25 cellular contexts compared by ENCODE assay signal in the genomic region with DNA sequence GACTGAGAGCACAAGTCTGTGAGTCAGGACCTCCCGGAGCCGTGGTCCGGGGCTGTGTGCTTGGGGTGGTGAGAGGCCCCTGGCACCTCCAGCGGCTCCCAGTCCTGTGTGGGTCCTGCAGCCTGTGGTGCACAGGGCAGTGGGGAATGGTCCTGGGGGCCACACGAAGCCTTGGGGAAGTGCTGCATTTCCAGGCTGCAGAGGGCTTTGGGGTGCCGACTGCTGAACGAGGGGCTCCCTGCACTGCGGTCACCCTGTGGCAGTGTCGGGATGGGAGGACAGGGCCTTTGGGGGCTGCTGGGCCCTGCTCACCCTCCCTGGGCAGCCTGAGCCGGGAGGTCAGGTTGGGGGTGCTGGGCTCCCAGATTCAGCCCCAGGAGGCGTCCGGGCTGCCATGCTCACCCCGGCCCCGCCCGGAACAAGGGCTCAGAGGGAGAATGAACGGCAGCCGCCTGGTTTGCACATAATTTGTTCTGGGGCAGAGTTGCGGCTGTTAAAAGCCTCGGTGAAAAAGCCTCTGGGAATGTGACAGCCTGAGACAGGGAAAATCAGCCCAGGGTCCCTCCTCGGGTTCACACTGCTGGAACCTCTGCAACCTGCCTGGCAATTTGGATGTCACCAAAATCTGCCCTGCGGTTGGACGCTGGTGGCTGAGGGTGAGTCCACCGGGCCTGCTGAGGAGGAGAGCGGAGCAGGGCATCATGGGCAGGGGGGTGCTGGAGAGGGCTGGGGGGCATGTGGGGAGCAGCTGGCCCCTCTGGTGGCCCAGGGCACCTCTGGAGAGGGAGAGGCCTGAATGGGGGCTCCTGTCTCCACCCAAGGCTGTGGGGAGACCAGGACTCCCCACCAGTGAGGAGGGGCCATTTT.
DNase-seq lines count a peak whose midpoint lies in the region; ATAC-seq and TF ChIP-seq lines count a peak whose summit lies in the region.
"Had no signal": no experiment of that assay in that cellular context is flagged by ENCODE, and none has a peak within 500 bp of the region (broad histone marks: within the 10 kb centered on the region; RNA-seq: fewer than 3 reads in every experiment).

No MANE protein-coding gene starts in this region.

- H3K4me3 Mint-ChIP-seq in activated T-cell treated with anti-CD3 and anti-CD28 coated beads, Interleukin-2, amount 50 U/mL, for 24 hours, result no peak overlapping the region
- H3K4me3 Mint-ChIP-seq in activated B cell treated with CpG ODN at 0.5 μM for 24 hours, result no peak overlapping the region
- H3K4me3 Mint-ChIP-seq in naive thymus-derived CD4-positive, alpha-beta T cell, result no peak overlapping the region
- H3K4me3 Mint-ChIP-seq: activated naive CD8-positive, alpha-beta T cell; activated T-helper 1 cell treated with anti-CD3 and anti-CD28 coated beads, Interleukin-12 subunit alpha, Interleukin-12 subunit beta, Interleukin-2, Interleukin-4 antibody, amounts not matched to agents 30 ng/mL and 10 ng/mL and 1 ng/mL, durations not matched to agents 14 hours and 24 hours and 36 hours; B cell had no signal

- H3K4me1 ChIP-seq in naive thymus-derived CD4-positive, alpha-beta T cell (ENCODE audit: control insufficient read depth in 2 of 2, insufficient read depth in 2 of 2, low read length in 2 of 2), result no peaks in the 10 kb centered on the region
- H3K4me1 ChIP-seq in stomach, result no peaks in the 10 kb centered on the region
- H3K4me1 ChIP-seq: HAP-1, parathyroid adenoma had no signal

- H3K27me3 ChIP-seq in naive thymus-derived CD4-positive, alpha-beta T cell (ENCODE audit: control insufficient read depth in 2 of 2, insufficient read depth in 2 of 2, low read length in 2 of 2), result no peaks in the 10 kb centered on the region
- H3K27me3 ChIP-seq in stomach, result peaks cover 0 to 9% (median 0%) of the 10 kb centered on the region in 3 donors
- H3K27me3 ChIP-seq: sigmoid colon had no signal

- no peak for TF ChIP-seq EP300 in stomach (IDR thresholded peaks at IDR 0.05)

- H3K36me3 Mint-ChIP-seq in activated T-cell treated with anti-CD3 and anti-CD28 coated beads, Interleukin-2, amount 50 U/mL, for 24 hours (ENCODE audit: low read depth), result no peaks in the 10 kb centered on the region
- H3K36me3 Mint-ChIP-seq in activated B cell treated with CpG ODN at 0.5 μM for 24 hours (ENCODE audit: low read depth), result no peaks in the 10 kb centered on the region
- peaks cover 0 to 1% (median 0%) of the 10 kb centered on the region in 5 donors for H3K36me3 Mint-ChIP-seq in naive thymus-derived CD4-positive, alpha-beta T cell
- H3K36me3 Mint-ChIP-seq: activated naive CD8-positive, alpha-beta T cell had no signal

- WGBS in stomach, 5 donors, result 82 to 87% (median 83%) methylated on average over 20 to 24 of the region's 24 CpGs

- TF ChIP-seq POLR2A in stomach (IDR thresholded peaks at IDR 0.05), result no peak

- no peaks in the 10 kb centered on the region for H3K36me3 ChIP-seq in naive thymus-derived CD4-positive, alpha-beta T cell (ENCODE audit: control insufficient read depth in 2 of 3, insufficient read depth in 3 of 3, low read length in 3 of 3)
- H3K36me3 ChIP-seq in stomach, result no peaks in the 10 kb centered on the region
- H3K36me3 ChIP-seq: HAP-1, sigmoid colon had no signal

- no peak overlapping the region for H3K27ac ChIP-seq in naive thymus-derived CD4-positive, alpha-beta T cell (ENCODE audit: low read depth, low read length)
- H3K27ac ChIP-seq in stomach, result no peak overlapping the region
- H3K27ac ChIP-seq: dorsolateral prefrontal cortex, parathyroid adenoma, sigmoid colon had no signal

- no peaks in the 10 kb centered on the region for H3K4me1 Mint-ChIP-seq in activated T-cell treated with anti-CD3 and anti-CD28 coated beads, Interleukin-2, amount 50 U/mL, for 24 hours (ENCODE audit: low read depth)
- no peaks in the 10 kb centered on the region for H3K4me1 Mint-ChIP-seq in activated B cell treated with CpG ODN at 0.5 μM for 24 hours
- no peaks in the 10 kb centered on the region for H3K4me1 Mint-ChIP-seq in naive thymus-derived CD4-positive, alpha-beta T cell
- H3K4me1 Mint-ChIP-seq: B cell had no signal

- no peak overlapping the region for H3K4me3 ChIP-seq in naive thymus-derived CD4-positive, alpha-beta T cell (ENCODE audit: low read length)
- H3K4me3 ChIP-seq in stomach, result no peak overlapping the region
- H3K4me3 ChIP-seq: dorsolateral prefrontal cortex, GM12878, HAP-1, sigmoid colon had no signal

- peaks cover 0 to 3% (median 0%) of the 10 kb centered on the region in 3 experiments for H3K9me3 ChIP-seq in naive thymus-derived CD4-positive, alpha-beta T cell (ENCODE audit: control insufficient read depth in 2 of 3, low read length in 3 of 3)
- H3K9me3 ChIP-seq in stomach, result peaks cover 0 to 32% (median 19%) of the 10 kb centered on the region in 4 donors
- H3K9me3 ChIP-seq: HAP-1 had no signal

- H3K9me3 Mint-ChIP-seq in activated T-cell treated with anti-CD3 and anti-CD28 coated beads, Interleukin-2, amount 50 U/mL, for 24 hours, result no peaks in the 10 kb centered on the region
- no peaks in the 10 kb centered on the region for H3K9me3 Mint-ChIP-seq in activated B cell treated with CpG ODN at 0.5 μM for 24 hours
- H3K9me3 Mint-ChIP-seq in naive thymus-derived CD4-positive, alpha-beta T cell, result peaks cover 0 to 2% (median 0%) of the 10 kb centered on the region in 11 donors
- H3K9me3 Mint-ChIP-seq: activated T-helper 1 cell treated with anti-CD3 and anti-CD28 coated beads, Interleukin-12 subunit alpha, Interleukin-12 subunit beta, Interleukin-2, Interleukin-4 antibody, amounts not matched to agents 30 ng/mL and 10 ng/mL and 1 ng/mL, durations not matched to agents 14 hours and 24 hours and 36 hours had no signal

- POLR2A ChIA-PET in activated B cell treated with CpG ODN at 0.5 μM for 24 hours (lab: Charles Lee), result no interaction called here
- POLR2A ChIA-PET in naive thymus-derived CD4-positive, alpha-beta T cell (lab: Charles Lee), result no interaction called here

- ATAC-seq in activated B cell treated with CpG ODN at 0.5 μM for 24 hours (ENCODE audit: low read depth) (no peak), left lobe of liver (no peak)
- ATAC-seq in naive thymus-derived CD4-positive, alpha-beta T cell, result peak; percentile 12
- ATAC-seq: GM12878 had no signal

- intact Hi-C loops in activated B cell treated with CpG ODN at 0.5 μM for 24 hours (cut with micrococcal nuclease), result no loop called here
- intact Hi-C loops in naive thymus-derived CD4-positive, alpha-beta T cell (cut with micrococcal nuclease), result no loop called here
- intact Hi-C loops in stomach (cut with DNase I; ENCODE audit: low total_unique reads), result no loop called here

- CTCF ChIA-PET in activated B cell treated with CpG ODN at 0.5 μM for 24 hours (lab: Charles Lee), result no interaction called here
- CTCF ChIA-PET in naive thymus-derived CD4-positive, alpha-beta T cell (lab: Charles Lee), result no interaction called here

- DNase-seq in activated T-cell treated with anti-CD3 and anti-CD28 coated beads, Interleukin-2, amount 50 U/mL, for 24 hours, result peak; percentile 20
- no peak for DNase-seq in activated T-cell treated with anti-CD3 and anti-CD28 coated beads for 4 hours
- DNase-seq in activated B cell treated with CpG ODN at 0.5 μM for 24 hours, result peak; percentile 2
- no peak for DNase-seq in naive thymus-derived CD4-positive, alpha-beta T cell
- peak; percentile 20 for DNase-seq in stomach
- DNase-seq in left lobe of liver (ENCODE audit: low spot score), result no peak
- DNase-seq in NOMO-1 treated with DMSO at 0.1 percent for 48 hours (lab: John Stamatoyannopoulos, UW; ENCODE audit: unreplicated experiment), result no peak
- no peak for DNase-seq in epidermal melanocyte (ENCODE audit: insufficient read length, low spot score)
- DNase-seq: activated CD4-positive, alpha-beta T cell treated with anti-CD3 and anti-CD28 coated beads for 4 hours; central memory CD4-positive, alpha-beta T cell; mammary epithelial cell; NCI-H1092; NCI-H187; NCI-H2171 treated with DMSO at 0.1 percent for 48 hours; NCI-H524; sigmoid colon; stimulated activated CD4-positive, alpha-beta T cell treated with anti-CD3 and anti-CD28 coated beads, Interleukin-15, amount 100 ng/mL, for 24 hours; T-helper 2 cell had no signal

- no peaks in the 10 kb centered on the region for H3K27me3 Mint-ChIP-seq in activated T-cell treated with anti-CD3 and anti-CD28 coated beads, Interleukin-2, amount 50 U/mL, for 24 hours
- H3K27me3 Mint-ChIP-seq in activated B cell treated with CpG ODN at 0.5 μM for 24 hours, result no peaks in the 10 kb centered on the region
- no peaks in the 10 kb centered on the region for H3K27me3 Mint-ChIP-seq in naive thymus-derived CD4-positive, alpha-beta T cell
- H3K27me3 Mint-ChIP-seq: activated naive CD8-positive, alpha-beta T cell; B cell had no signal

- no peak overlapping the region for H3K27ac Mint-ChIP-seq in activated T-cell treated with anti-CD3 and anti-CD28 coated beads, Interleukin-2, amount 50 U/mL, for 24 hours
- no peak overlapping the region for H3K27ac Mint-ChIP-seq in activated B cell treated with CpG ODN at 0.5 μM for 24 hours
- no peak overlapping the region for H3K27ac Mint-ChIP-seq in naive thymus-derived CD4-positive, alpha-beta T cell
- H3K27ac Mint-ChIP-seq: activated naive CD8-positive, alpha-beta T cell; activated T-helper 1 cell treated with anti-CD3 and anti-CD28 coated beads, Interleukin-12 subunit alpha, Interleukin-12 subunit beta, Interleukin-2, Interleukin-4 antibody, amounts not matched to agents 30 ng/mL and 10 ng/mL and 1 ng/mL, durations not matched to agents 14 hours and 24 hours and 36 hours had no signal

- TF ChIP-seq CTCF in activated B cell treated with CpG ODN at 0.5 μM for 24 hours (IDR thresholded peaks at IDR 0.05) (no peak), stomach (IDR thresholded peaks at IDR 0.05) (no peak)

Comparison
In these comparisons a context has a peak if more than half of its experiments do, and no peak if none do; other contexts are left out.
1. DNase-seq: peak in activated T-cell treated with anti-CD3 and anti-CD28 coated beads, Interleukin-2, amount 50 U/mL, for 24 hours (single experiment), activated B cell treated with CpG ODN at 0.5 μM for 24 hours (single experiment) and stomach (single experiment); none in activated T-cell treated with anti-CD3 and anti-CD28 coated beads for 4 hours (single experiment), naive thymus-derived CD4-positive, alpha-beta T cell (0 of 9), left lobe of liver (single experiment), NOMO-1 treated with DMSO at 0.1 percent for 48 hours (single experiment) and epidermal melanocyte (single experiment).